ENCODE assay signal across 14 cellular contexts in the genomic region with DNA sequence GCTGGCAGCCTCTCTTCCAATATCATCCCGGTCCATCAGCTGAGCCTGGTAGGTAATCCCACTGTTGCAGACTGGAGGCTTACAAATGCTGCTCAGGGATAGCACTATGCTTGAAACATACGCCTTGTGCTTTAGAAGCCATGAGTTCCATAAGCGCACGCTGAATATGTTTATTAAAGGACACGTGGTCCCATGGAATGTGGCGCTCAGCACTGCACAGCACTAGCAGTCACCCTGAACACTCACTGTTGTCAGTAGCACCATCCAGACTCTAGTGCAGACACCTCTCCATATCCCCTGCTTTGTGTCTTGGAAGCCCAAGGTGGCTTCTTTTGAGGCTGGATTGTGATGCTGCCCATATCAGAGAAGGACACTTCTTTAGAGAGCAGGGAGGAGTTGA.
DNase-seq lines count a peak whose midpoint lies in the region; ATAC-seq and TF ChIP-seq lines count a peak whose summit lies in the region.
"Had no signal": no experiment of that assay in that cellular context is flagged by ENCODE, and none has a peak within 500 bp of the region (broad histone marks: within the 10 kb centered on the region; RNA-seq: fewer than 3 reads in every experiment).

No MANE protein-coding gene starts in this region.

- no peaks in the 10 kb centered on the region for H4K20me1 ChIP-seq in mammary epithelial cell (ENCODE audit: insufficient read depth, low read length)

- CTCF ChIA-PET in mammary epithelial cell (lab: Charles Lee; ENCODE audit: low non-redundant PET) (no interaction called here), T-cell (lab: Charles Lee) (interaction anchor here (0.5 to 1.1 kb wide), 4 partner anchors 52 to 167 kb away, joined by 3 to 6 read pairs (median 5); no protein-coding TSS in a partner anchor)

- peak overlapping the region in 2 of 3 donors; percentile 11 to 52 for H3K4me3 Mint-ChIP-seq in T-cell

- H3K9ac ChIP-seq in mammary epithelial cell (ENCODE audit: insufficient read depth, low read length), result no peak overlapping the region

- peaks cover 19% of the 10 kb centered on the region for H3K79me2 ChIP-seq in mammary epithelial cell (ENCODE audit: insufficient read depth, low read length)

- no peaks in the 10 kb centered on the region for H3K27me3 ChIP-seq in mammary epithelial cell (ENCODE audit: insufficient read depth, low read length)
- H3K27me3 ChIP-seq in upper lobe of right lung, result no peaks in the 10 kb centered on the region

- H3K27me3 Mint-ChIP-seq in T-cell, result no peaks in the 10 kb centered on the region

- POLR2A ChIA-PET in T-cell (lab: Charles Lee), result interaction anchor here in 1 of 2 donors (0.6 kb wide), 1 partner anchor 179 kb away, joined by 5 read pairs; no protein-coding TSS in a partner anchor

- WGBS in mammary epithelial cell (ENCODE audit: low coverage, missing lambda C conversion rate), result 100% methylated on average over 2 of the region's 6 CpGs
- 94 to 96% methylated on average over 5 to 6 of the region's 6 CpGs for WGBS in mesodermal cell (ENCODE audit: insufficient coverage in 2 of 2), 2 experiments

- H3K4me1 ChIP-seq in mammary epithelial cell (ENCODE audit: insufficient read depth, low read length), result peaks cover 15% of the 10 kb centered on the region
- H3K4me1 ChIP-seq in mesodermal cell (ENCODE audit: control insufficient read depth, insufficient read depth, low read length, poor library complexity, severe bottlenecking), result peaks cover 42% of the 10 kb centered on the region
- H3K4me1 ChIP-seq in upper lobe of right lung, result peaks cover 48% of the 10 kb centered on the region

- H3K27ac ChIP-seq in mammary epithelial cell (ENCODE audit: insufficient read depth, low read depth, low read length) (no peak overlapping the region), mesodermal cell (ENCODE audit: low read depth, low read length, severe bottlenecking) (peak overlapping the region; percentile 54), upper lobe of right lung (no peak overlapping the region)
- H3K27ac ChIP-seq: epithelial cell of prostate, WERI-Rb-1 had no signal

- ATAC-seq in T-cell (replicated peaks in 1 of 4) (no peak), upper lobe of right lung (peak; percentile 29)

- H3K9me3 Mint-ChIP-seq in T-cell, result no peaks in the 10 kb centered on the region

- peak overlapping the region; percentile 89 to 91 for H3K27ac Mint-ChIP-seq in T-cell

- H3K36me3 Mint-ChIP-seq in T-cell, result peaks cover 20% of the 10 kb centered on the region

- H3K4me3 ChIP-seq in mammary epithelial cell (replicated peaks in 1 of 3; ENCODE audit: insufficient read depth in 1 of 3, low read depth in 2 of 3, low read length in 3 of 3) (no peak overlapping the region), mesodermal cell (ENCODE audit: extremely low read depth, insufficient read depth, low read length, poor library complexity, severe bottlenecking) (no peak overlapping the region), upper lobe of right lung (no peak overlapping the region)
- H3K4me3 ChIP-seq: left ventricle myocardium inferior had no signal

- DNase-seq in T47D (ENCODE audit: low read depth in 1 of 2, low spot score in 1 of 2) (peak; percentile 22 to 59), mammary epithelial cell (no peak), T-cell (no peak), upper lobe of right lung (no peak), HuH-7 (ENCODE audit: low spot score) (no peak), dermis blood vessel endothelial cell (no peak), NCI-H524 (lab: John Stamatoyannopoulos, UW) (no peak)
- DNase-seq: caudate nucleus, left ventricle myocardium inferior, NCI-H1048, NCI-H510A treated with DMSO at 0.1 percent for 48 hours, WERI-Rb-1 had no signal

- in situ Hi-C loops in T47D (cut with HindIII; ENCODE audit: low pct_unique_long_range_greater_than_20kb, low sequenced_read_pairs) (no loop called here), mammary epithelial cell (cut with MboI; ENCODE audit: low sequenced_read_pairs in 2 of 2) (no loop called here)

- dilution Hi-C loops in mammary epithelial cell (cut with HindIII; ENCODE audit: low sequenced_read_pairs), result no loop called here

- no peak overlapping the region for H3K4me2 ChIP-seq in mammary epithelial cell (ENCODE audit: insufficient read depth, low read depth, low read length)

- H2AFZ ChIP-seq in mammary epithelial cell (ENCODE audit: low read depth, low read length), result no peak overlapping the region

- no peaks in the 10 kb centered on the region for H3K36me3 ChIP-seq in mammary epithelial cell (ENCODE audit: insufficient read depth, low read length)
- peaks cover 7% of the 10 kb centered on the region for H3K36me3 ChIP-seq in mesodermal cell (ENCODE audit: control insufficient read depth, insufficient read depth, low read length)
- no peaks in the 10 kb centered on the region for H3K36me3 ChIP-seq in upper lobe of right lung
- H3K36me3 ChIP-seq: left ventricle myocardium inferior had no signal

- no peaks in the 10 kb centered on the region for H3K9me3 ChIP-seq in mammary epithelial cell (replicated peaks; ENCODE audit: insufficient read depth, low read length)
- no peaks in the 10 kb centered on the region for H3K9me3 ChIP-seq in mesodermal cell (ENCODE audit: control insufficient read depth, low read length)
- no peaks in the 10 kb centered on the region for H3K9me3 ChIP-seq in upper lobe of right lung
- H3K9me3 ChIP-seq: left ventricle myocardium inferior had no signal

- intact Hi-C loops in mammary epithelial cell (cut with micrococcal nuclease) (no loop called here), upper lobe of right lung (cut with DNase I) (no loop called here)

- no peak for TF ChIP-seq CTCF in mammary epithelial cell (conservative IDR thresholded peaks at IDR 0.05 in 1 of 2, IDR thresholded peaks at IDR 0.05 in 1 of 2; ENCODE audit: extremely low read depth in 1 of 2, insufficient read depth in 1 of 2, low read depth in 1 of 2, low read length in 2 of 2)
- no peak for TF ChIP-seq CTCF in upper lobe of right lung (IDR thresholded peaks at IDR 0.05)

- BruUV-seq in mammary epithelial cell (replicated peaks; lab: Mats Ljungman, UMichigan), result no TSS peak

- H3K4me1 Mint-ChIP-seq in T-cell, result peaks cover 80 to 92% (median 83%) of the 10 kb centered on the region in 3 donors

Comparison
In these comparisons a context has a peak if more than half of its experiments do, and no peak if none do; other contexts are left out.
1. DNase-seq: peak in T47D (2 of 2); none in mammary epithelial cell (single experiment), T-cell (0 of 34), upper lobe of right lung (single experiment), HuH-7 (single experiment), dermis blood vessel endothelial cell (single experiment) and NCI-H524 (0 of 2).